Comparison of ENCODE assay signal across 19 cellular contexts in genomic region chr7:138030679-138031351, GRCh38. TPM values are rescaled to one million over a fixed set of nuclear protein-coding genes. Genes with fewer than 3 reads are reported as not detected.
DNase-seq lines count a peak whose midpoint lies in the region; ATAC-seq and TF ChIP-seq lines count a peak whose summit lies in the region.
"Had no signal": no experiment of that assay in that cellular context is flagged by ENCODE, and none has a peak within 500 bp of the region (broad histone marks: within the 10 kb centered on the region; RNA-seq: fewer than 3 reads in every experiment).

No MANE protein-coding gene starts in this region.

- no peaks in the 10 kb centered on the region for H3K79me1 ChIP-seq in mesenchymal stem cell (replicated peaks; ENCODE audit: low read length, poor library complexity, severe bottlenecking)

- H3K18ac ChIP-seq in mesenchymal stem cell (ENCODE audit: low read depth in 1 of 2, low read length in 2 of 2): no peak overlapping the region

- no peak overlapping the region for H2BK12ac ChIP-seq in mesenchymal stem cell (ENCODE audit: low read length in 2 of 2)

- H3K4me3 ChIP-seq in MG63 (no peak overlapping the region), cardiac fibroblast (replicated peaks in 1 of 2; ENCODE audit: low read depth in 2 of 2, low read length in 2 of 2) (no peak overlapping the region), mesenchymal stem cell (ENCODE audit: insufficient read depth in 1 of 2, low read depth in 1 of 2, low read length in 2 of 2) (no peak overlapping the region)
- H3K4me3 ChIP-seq: cardiac muscle cell had no signal

- no peak for TF ChIP-seq CTCF in cardiac fibroblast (IDR thresholded peaks at IDR 0.05; ENCODE audit: low read depth, low read length)

- peak overlapping the region; percentile 48 for H3K9ac ChIP-seq in mesenchymal stem cell (ENCODE audit: low read length)
- H3K9ac ChIP-seq: SK-N-SH had no signal

- no peak for ATAC-seq in effector memory CD8-positive, alpha-beta T cell (replicated peaks)
- ATAC-seq: activated naive CD4-positive, alpha-beta T cell treated with anti-CD3 and anti-CD28 coated beads, Interleukin-2, amount 50 U/mL, for 72 hours; left colon; PC-3 had no signal

- peaks cover 5% of the 10 kb centered on the region for H3K4me1 ChIP-seq in mesenchymal stem cell (ENCODE audit: control insufficient read depth, insufficient read depth, low read depth, low read length)

- H3K4me1 Mint-ChIP-seq in activated T-cell treated with anti-CD3 and anti-CD28 coated beads, Interleukin-2, amount 50 U/mL, for 24 hours (ENCODE audit: low read depth): no peaks in the 10 kb centered on the region
- H3K4me1 Mint-ChIP-seq in effector memory CD8-positive, alpha-beta T cell (ENCODE audit: low read depth in 2 of 2): no peaks in the 10 kb centered on the region

- H3K23ac ChIP-seq in mesenchymal stem cell (ENCODE audit: low read length in 2 of 2): no peak overlapping the region

- no peak overlapping the region for H3K27ac Mint-ChIP-seq in activated T-cell treated with anti-CD3 and anti-CD28 coated beads, Interleukin-2, amount 50 U/mL, for 24 hours
- H3K27ac Mint-ChIP-seq in effector memory CD8-positive, alpha-beta T cell: no peak overlapping the region
- H3K27ac Mint-ChIP-seq: activated naive CD4-positive, alpha-beta T cell treated with anti-CD3 and anti-CD28 coated beads, Interleukin-2, amount 50 U/mL, for 72 hours had no signal

- no peak overlapping the region for H2BK5ac ChIP-seq in mesenchymal stem cell (ENCODE audit: low read depth, low read length, poor library complexity, severe bottlenecking)

- peak; percentile 55 for DNase-seq in Caki2 (ENCODE audit: low read depth)
- peak; percentile 39 for DNase-seq in MG63
- peak; percentile 6 to 38 for DNase-seq in cardiac fibroblast (ENCODE audit: low read depth in 2 of 2)
- DNase-seq in mesenchymal stem cell: peak; percentile 32
- no peak for DNase-seq in activated T-cell treated with anti-CD3 and anti-CD28 coated beads, Interleukin-2, amount 50 U/mL, for 24 hours
- DNase-seq in UCSD-AML1 (lab: John Stamatoyannopoulos, UW; ENCODE audit: unreplicated experiment): no peak
- no peak for DNase-seq in effector memory CD8-positive, alpha-beta T cell
- DNase-seq in G401 (ENCODE audit: low spot score): no peak
- DNase-seq: activated CD4-positive, alpha-beta T cell treated with anti-CD3 and anti-CD28 coated beads, Interleukin-2, amount 50 U/mL, for 48 hours; left colon; NCI-H1092; NCI-H2107; NCI-H748 treated with DMSO at 0.1 percent for 48 hours; PC-3; SK-N-SH had no signal

- no peak overlapping the region for H4K8ac ChIP-seq in mesenchymal stem cell (ENCODE audit: low read length)

- H3K27ac ChIP-seq in mesenchymal stem cell (ENCODE audit: low read length, poor library complexity, severe bottlenecking): no peak overlapping the region
- H3K27ac ChIP-seq: cardiac muscle cell had no signal

- no peaks in the 10 kb centered on the region for H3K36me3 ChIP-seq in MG63
- H3K36me3 ChIP-seq in mesenchymal stem cell (ENCODE audit: control insufficient read depth in 1 of 2, insufficient read depth in 2 of 2, low read depth in 1 of 2, low read length in 2 of 2): no peaks in the 10 kb centered on the region
- H3K36me3 ChIP-seq: cardiac muscle cell had no signal

- no peak overlapping the region for H3K4me3 Mint-ChIP-seq in activated T-cell treated with anti-CD3 and anti-CD28 coated beads, Interleukin-2, amount 50 U/mL, for 24 hours
- no peak overlapping the region for H3K4me3 Mint-ChIP-seq in effector memory CD8-positive, alpha-beta T cell

- no peak overlapping the region for H2AK5ac ChIP-seq in mesenchymal stem cell (ENCODE audit: low read length, severe bottlenecking)

- no peak overlapping the region for H2BK15ac ChIP-seq in mesenchymal stem cell (ENCODE audit: low read depth, poor library complexity, severe bottlenecking)

- no peaks in the 10 kb centered on the region; the same call in 1 of the 2 replicates for H3K9me3 ChIP-seq in MG63
- no peaks in the 10 kb centered on the region for H3K9me3 ChIP-seq in mesenchymal stem cell (ENCODE audit: control insufficient read depth, low read length)

- H2BK120ac ChIP-seq in mesenchymal stem cell (ENCODE audit: low read depth, low read length): no peak overlapping the region

- H3K36me3 Mint-ChIP-seq in activated T-cell treated with anti-CD3 and anti-CD28 coated beads, Interleukin-2, amount 50 U/mL, for 24 hours (ENCODE audit: low read depth): no peaks in the 10 kb centered on the region
- H3K36me3 Mint-ChIP-seq in effector memory CD8-positive, alpha-beta T cell (ENCODE audit: insufficient read depth): no peaks in the 10 kb centered on the region
- H3K36me3 Mint-ChIP-seq: activated naive CD4-positive, alpha-beta T cell treated with anti-CD3 and anti-CD28 coated beads, Interleukin-2, amount 50 U/mL, for 72 hours had no signal

- H3K14ac ChIP-seq in mesenchymal stem cell (ENCODE audit: low read length in 2 of 2): no peak overlapping the region

- H3K4me2 ChIP-seq in mesenchymal stem cell (ENCODE audit: low read length, poor library complexity, severe bottlenecking): no peak overlapping the region
- H3K4me2 ChIP-seq: SK-N-SH had no signal

- no peak overlapping the region for H2AFZ ChIP-seq in mesenchymal stem cell (ENCODE audit: low read depth, low read length)

- WGBS in mesenchymal stem cell: 72% methylated on average over 7 of the region's 7 CpGs

- H4K91ac ChIP-seq in mesenchymal stem cell (ENCODE audit: low read length): no peak overlapping the region

- H3K27me3 ChIP-seq in MG63 (no peaks in the 10 kb centered on the region), mesenchymal stem cell (ENCODE audit: control insufficient read depth in 1 of 2, insufficient read depth in 1 of 2, low read length in 2 of 2) (no peaks in the 10 kb centered on the region)
- H3K27me3 ChIP-seq: cardiac muscle cell had no signal

- peaks cover 8% of the 10 kb centered on the region for H3K27me3 Mint-ChIP-seq in activated T-cell treated with anti-CD3 and anti-CD28 coated beads, Interleukin-2, amount 50 U/mL, for 24 hours
- peaks cover 26 to 29% of the 10 kb centered on the region in 2 donors for H3K27me3 Mint-ChIP-seq in effector memory CD8-positive, alpha-beta T cell

- no peaks in the 10 kb centered on the region for H3K9me3 Mint-ChIP-seq in activated T-cell treated with anti-CD3 and anti-CD28 coated beads, Interleukin-2, amount 50 U/mL, for 24 hours
- no peaks in the 10 kb centered on the region for H3K9me3 Mint-ChIP-seq in effector memory CD8-positive, alpha-beta T cell
- H3K9me3 Mint-ChIP-seq: activated naive CD4-positive, alpha-beta T cell treated with anti-CD3 and anti-CD28 coated beads, Interleukin-2, amount 50 U/mL, for 72 hours had no signal

- H3K4ac ChIP-seq in mesenchymal stem cell (ENCODE audit: low read depth in 1 of 2, low read length in 2 of 2): no peak overlapping the region

- in situ Hi-C loops in Caki2 (cut with HindIII; ENCODE audit: low pct_unique_long_range_greater_than_20kb, low sequenced_read_pairs) (no loop called here), G401 (cut with HindIII; ENCODE audit: low sequenced_read_pairs) (no loop called here)

RNA-seq across cellular contexts. Expression of gene CREB3L2, which starts 28.9 kb away (rescaled TPM):
- 3.5 and 7.5 TPM in 2 replicates for total RNA-seq in Caki2 (2014; rRNA removed; shearing (Covaris generic); ENCODE audit: low replicate concordance)
- 5.0 and 6.0 TPM in 2 replicates for total RNA-seq in MG63 (2014; rRNA removed; shearing (Covaris generic); ENCODE audit: low replicate concordance)
- 52.7 TPM for polyA plus RNA-seq in mesenchymal stem cell (2013, experiment 1 of 2)
- polyA plus RNA-seq in mesenchymal stem cell (2013, experiment 2 of 2): 51.1 TPM
- 2.3 and 4.1 TPM in 2 replicates for total RNA-seq in G401 (2014; rRNA removed; shearing (Covaris generic))

RNA-seq across cellular contexts. Expression of gene AKR1D1, which starts 45.4 kb away (rescaled TPM):
- total RNA-seq in Caki2 (2014; rRNA removed; shearing (Covaris generic); ENCODE audit: low replicate concordance): not detected in 2 replicates
- total RNA-seq in MG63 (2014; rRNA removed; shearing (Covaris generic); ENCODE audit: low replicate concordance): not detected in 2 replicates
- polyA plus RNA-seq in mesenchymal stem cell (2013, experiment 1 of 2): not detected
- not detected for polyA plus RNA-seq in mesenchymal stem cell (2013, experiment 2 of 2)
- not detected in 2 replicates for total RNA-seq in G401 (2014; rRNA removed; shearing (Covaris generic))
- total RNA-seq: activated naive CD4-positive, alpha-beta T cell treated with anti-CD3 and anti-CD28 coated beads, Interleukin-2, amount 50 U/mL, for 72 hours; cardiac muscle cell; fibroblast of lung; left colon; osteoblast; PC-3 had no signal
- polyA plus RNA-seq: fibroblast of lung, SK-N-SH had no signal

Comparison
In these comparisons a context has a peak if more than half of its experiments do, and no peak if none do; other contexts are left out.
1. DNase-seq: peak in Caki2 (single experiment), MG63 (single experiment), cardiac fibroblast (2 of 2) and mesenchymal stem cell (single experiment); none in activated T-cell treated with anti-CD3 and anti-CD28 coated beads, Interleukin-2, amount 50 U/mL, for 24 hours (single experiment), UCSD-AML1 (single experiment), effector memory CD8-positive, alpha-beta T cell (0 of 3) and G401 (single experiment).